In the genomic region with DNA sequence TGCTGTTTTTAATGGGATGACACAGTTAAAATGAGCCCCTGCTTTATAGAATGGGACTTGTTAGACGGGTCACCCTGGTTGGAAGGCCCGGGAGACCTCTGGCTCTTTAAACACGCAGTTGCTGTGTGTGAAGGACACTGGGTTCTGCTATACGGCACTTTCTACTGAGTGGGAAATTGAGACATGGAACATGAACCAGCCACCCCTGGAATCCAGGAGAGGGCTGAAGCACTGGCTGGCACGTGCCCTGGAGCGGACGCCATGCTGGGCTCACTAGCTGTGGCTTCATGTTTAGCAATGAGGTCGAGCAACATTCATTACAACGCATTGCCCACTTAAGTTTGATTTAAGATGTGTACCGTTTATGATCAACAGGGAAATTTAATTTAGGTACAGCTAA, we compare ENCODE assay signal across 28 cellular contexts. TPM values are rescaled to one million over a fixed set of nuclear protein-coding genes. Genes with fewer than 3 reads are reported as not detected.
DNase-seq lines count a peak whose midpoint lies in the region; ATAC-seq, FAIRE-seq and TF ChIP-seq lines count a peak whose summit lies in the region.
"Had no signal": no experiment of that assay in that cellular context is flagged by ENCODE, and none has a peak within 500 bp of the region (broad histone marks: within the 10 kb centered on the region; RNA-seq: fewer than 3 reads in every experiment).

No MANE protein-coding gene starts in this region.

- H3K79me2 ChIP-seq in hepatocyte = no peaks in the 10 kb centered on the region
- H3K79me2 ChIP-seq: parathyroid adenoma had no signal

- H3K27ac ChIP-seq in AG04450 (ENCODE audit: low read depth, low read length) = peak overlapping the region; percentile 80
- peak overlapping the region; percentile 91 to 93 for H3K27ac ChIP-seq in coronary artery
- peak overlapping the region; percentile 37 for H3K27ac ChIP-seq in hepatocyte
- peak overlapping the region; percentile 0 to 52 (median 38) for H3K27ac ChIP-seq in gastrocnemius medialis
- H3K27ac ChIP-seq: A549, parathyroid adenoma had no signal

- H4K20me1 ChIP-seq in hepatocyte (ENCODE audit: insufficient read depth, poor library complexity, severe bottlenecking) = no peaks in the 10 kb centered on the region

- DNase-seq in AG04450 (ENCODE audit: low read depth, low spot score) (no peak), coronary artery (ENCODE audit: low spot score) (no peak), hepatocyte (ENCODE audit: low spot score) (no peak), gastrocnemius medialis (no peak), GM12891 (ENCODE audit: insufficient read length, low spot score) (no peak), NOMO-1 treated with DMSO at 0.1 percent for 48 hours (lab: John Stamatoyannopoulos, UW; ENCODE audit: unreplicated experiment) (no peak), NCI-H1417 (lab: John Stamatoyannopoulos, UW) (no peak)
- no peak for DNase-seq in stimulated activated naive CD4-positive, alpha-beta T cell treated with Interleukin-2 at 50 U/mL for 16 hours (lab: John Stamatoyannopoulos, UW)
- DNase-seq: activated CD4-positive, alpha-beta T cell treated with anti-CD3 and anti-CD28 coated beads for 1 hour; activated naive CD4-positive, alpha-beta T cell treated with Interleukin-2 at 50 U/mL for 16 hours; activated T-cell treated with anti-CD3 and anti-CD28 coated beads, Interleukin-2, amount 50 U/mL, for 48 hours; BE2C; Caco-2; effector CD4-positive, alpha-beta T cell; erythroblast; KG1; NCI-H1694; NCI-H82; SIG-M5; stimulated activated CD4-positive, alpha-beta T cell treated with anti-CD3 and anti-CD28 coated beads, Interleukin-1b, Interleukin-23, amount 100 ng/mL, for 48 hours; trophoblast cell had no signal

- H3K27me3 ChIP-seq in AG04450 (ENCODE audit: control insufficient read depth, insufficient read depth, low read length) (no peaks in the 10 kb centered on the region), hepatocyte (no peaks in the 10 kb centered on the region), gastrocnemius medialis (no peaks in the 10 kb centered on the region)
- H3K27me3 ChIP-seq: BE2C had no signal

- H3K9me2 ChIP-seq in hepatocyte (replicated peaks; ENCODE audit: insufficient read depth) = no peaks in the 10 kb centered on the region

- H3K4me3 ChIP-seq in AG04450 (ENCODE audit: low read depth, low read length) (no peak overlapping the region), coronary artery (peak overlapping the region; percentile 39), hepatocyte (no peak overlapping the region), gastrocnemius medialis (no peak overlapping the region)
- H3K4me3 ChIP-seq: A549, skin epidermis had no signal

- in situ Hi-C loops in gastrocnemius medialis (cut with MboI; ENCODE audit: low sequenced_read_pairs in 4 of 4) = no loop called here

- no peaks in the 10 kb centered on the region for H3K36me3 ChIP-seq in hepatocyte (replicated peaks; ENCODE audit: insufficient read depth, low read depth)
- no peaks in the 10 kb centered on the region for H3K36me3 ChIP-seq in gastrocnemius medialis
- H3K36me3 ChIP-seq: BE2C had no signal

- TF ChIP-seq POLR2A in gastrocnemius medialis (IDR thresholded peaks at IDR 0.05) = no peak
- no peak for TF ChIP-seq POLR2A in GM12891 (IDR thresholded peaks at IDR 0.05; ENCODE audit: low read depth, low read length)

- intact Hi-C loops in gastrocnemius medialis (cut with DNase I; ENCODE audit: low total_unique reads) = loop anchor here (5.0 kb wide), 1 partner anchor 86 kb away; no protein-coding TSS in a partner anchor

- H2AFZ ChIP-seq in hepatocyte = no peak overlapping the region
- H2AFZ ChIP-seq: parathyroid adenoma had no signal

- H3K4me1 ChIP-seq in hepatocyte (ENCODE audit: insufficient read depth) (no peaks in the 10 kb centered on the region), gastrocnemius medialis (no peaks in the 10 kb centered on the region)
- H3K4me1 ChIP-seq: A549, BE2C, Caco-2, parathyroid adenoma had no signal

- H3K9me3 ChIP-seq in AG04450 (ENCODE audit: control insufficient read depth, insufficient read depth, low read length) (peaks cover 14% of the 10 kb centered on the region), hepatocyte (ENCODE audit: low read depth) (no peaks in the 10 kb centered on the region), gastrocnemius medialis (no peaks in the 10 kb centered on the region)
- H3K9me3 ChIP-seq: BE2C had no signal

- CTCF ChIA-PET in AG04450 (lab: Charles Lee) = interaction anchor here (1.1 kb wide), 1 partner anchor 137 kb away, joined by 4 read pairs; no protein-coding TSS in a partner anchor

- H3K4me2 ChIP-seq in hepatocyte = no peak overlapping the region
- H3K4me2 ChIP-seq: A549 had no signal

- TF ChIP-seq CTCF in AG04450 (IDR thresholded peaks at IDR 0.05; ENCODE audit: low read depth, low read length) (no peak), coronary artery (IDR thresholded peaks at IDR 0.05) (no peak), hepatocyte (IDR thresholded peaks at IDR 0.05; ENCODE audit: poor library complexity) (no peak), gastrocnemius medialis (IDR thresholded peaks at IDR 0.05 in 4 of 5, conservative IDR thresholded peaks at IDR 0.05 in 1 of 5) (no peak)

- FAIRE-seq in GM12891 (lab: Jason Lieb, UNC) = no peak
- FAIRE-seq: A549, frontal cortex, GM12892 had no signal

- POLR2A ChIA-PET in AG04450 (lab: Yijun Ruan, JAX) = no interaction called here

- ATAC-seq in gastrocnemius medialis = no peak
- ATAC-seq: A549; natural killer cell treated with Interleukin-12 subunit alpha and Interleukin-12 subunit beta and Interleukin-15 and Interleukin-18, amount 100 ng/mL, for 72 hours; stimulated activated memory B cell treated with anti-CD40 and anti-IgM and Interleukin-4, amounts not matched to agents 10 μg/mL and 1 μg/mL and 100 μg/mL, for 72 hours had no signal

- 86% methylated on average over 10 of the region's 10 CpGs for WGBS in hepatocyte (ENCODE audit: low lambda C conversion rate, missing lambda C conversion rate)

TF ChIP-seq in GM12891, 5 proteins besides CTCF, POLR2A, EP300 and RAD21:
- TF ChIP-seq TAF1 (IDR thresholded peaks at IDR 0.05; ENCODE audit: low read depth, low read length) = no peak
- no peak for TF ChIP-seq POLR2AphosphoS5 (IDR thresholded peaks at IDR 0.05; ENCODE audit: low read depth, low read length)
- TF ChIP-seq POU2F2 (IDR thresholded peaks at IDR 0.05; ENCODE audit: low read depth, low read length) = no peak
- TF ChIP-seq PAX5 (IDR thresholded peaks at IDR 0.05; ENCODE audit: insufficient read depth, low read length, severe bottlenecking) = no peak
- TF ChIP-seq SPI1 (IDR thresholded peaks at IDR 0.05; ENCODE audit: low read depth, low read length) = no peak
TF ChIP-seq in GM12891: peak in this region for 0.

RNA-seq across cellular contexts. Expression of gene CACNA1C, which starts 23.9 kb away (rescaled TPM):
- polyA plus RNA-seq in AG04450 (2011; rRNA removed) = 5.9 and 6.3 TPM in 2 replicates
- polyA minus RNA-seq in AG04450 (2011; rRNA and poly(A)+ RNA removed) = 24.1 and 27.9 TPM in 2 replicates
- total RNA-seq in hepatocyte = 3.8 and 4.0 TPM in 2 replicates
- polyA plus RNA-seq in hepatocyte = 3.2 and 7.9 TPM in 2 replicates
- total RNA-seq in gastrocnemius medialis = 1 to 10 TPM in 2 of 4 donors, under 1 TPM in 2; 0.80 to 1.8 (median 0.91) TPM
- 0.13 TPM for polyA plus RNA-seq in GM12891 (2012; ENCODE audit: low read depth, missing spikeins)
- total RNA-seq: Caco-2 had no signal
- polyA plus RNA-seq: A549 had no signal

Comparison
In these comparisons a context has a peak if more than half of its experiments do, and no peak if none do; other contexts are left out.
1. H3K27ac ChIP-seq: peak in every context shown above with its lines; median percentile 92 in coronary artery; 80 in AG04450; 38 in gastrocnemius medialis; 37 in hepatocyte.